1 cellular context compared by ENCODE assay signal in the genomic region with DNA sequence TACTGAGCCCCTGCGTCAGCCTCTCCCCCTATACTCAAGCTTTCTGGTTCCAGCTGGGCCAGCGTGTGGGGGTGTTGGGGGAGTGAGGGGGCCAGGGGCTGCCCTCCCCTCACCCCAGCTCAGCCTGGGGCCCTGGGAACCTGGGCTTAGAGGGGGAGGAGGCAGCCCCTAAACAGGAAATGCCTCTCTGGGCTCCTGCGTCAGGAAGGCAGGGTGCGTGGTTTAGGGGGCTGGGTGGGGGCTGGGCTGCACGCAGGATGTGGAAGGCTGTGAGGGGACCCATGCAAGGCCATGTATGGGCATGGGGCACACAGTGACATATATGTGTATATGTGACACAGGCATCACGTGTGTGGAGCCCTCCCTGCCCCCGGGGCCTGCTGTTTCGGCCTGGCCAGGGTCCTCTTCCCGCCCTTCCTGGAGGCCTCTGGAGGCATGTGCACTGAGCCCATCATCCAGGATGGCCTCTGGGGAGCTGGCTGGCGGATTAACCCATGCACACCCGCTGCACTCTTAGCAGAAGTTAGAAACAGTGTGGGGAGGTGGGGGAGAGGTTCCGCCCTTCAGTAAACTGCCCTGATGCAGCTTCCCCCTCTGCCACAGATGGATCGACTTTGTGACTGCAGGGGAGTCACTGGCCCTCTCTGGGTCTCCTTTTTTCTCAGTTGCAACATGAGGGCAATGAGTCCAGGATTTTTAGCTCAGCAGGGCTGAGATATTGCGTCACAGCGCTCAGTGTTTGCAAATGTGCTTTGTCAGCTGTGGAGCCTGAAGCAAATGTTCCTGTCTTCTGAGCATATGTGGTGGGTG.
TF ChIP-seq lines count a peak whose summit lies in the region.

No MANE protein-coding gene starts in this region.

TF ChIP-seq in HepG2, 621 proteins besides CTCF, POLR2A, EP300 and RAD21 (continued from another document and continues in another):
- TF ChIP-seq SIX1 (CRISPR knock-in tag; IDR thresholded peaks at IDR 0.05; ENCODE audit: borderline replicate concordance): no peak
- TF ChIP-seq ZSCAN29 (CRISPR knock-in tag; conservative IDR thresholded peaks at IDR 0.05): no peak
- no peak for TF ChIP-seq PAF1 (CRISPR knock-in tag; IDR thresholded peaks at IDR 0.05)
- no peak for TF ChIP-seq YY1 (IDR thresholded peaks at IDR 0.05; ENCODE audit: insufficient read depth, insufficient replicate concordance, low read depth, low read length)
- no peak for TF ChIP-seq ZNF260 (CRISPR knock-in tag; IDR thresholded peaks at IDR 0.05; ENCODE audit: borderline replicate concordance, low read depth)
- TF ChIP-seq NFKB2 (CRISPR knock-in tag; IDR thresholded peaks at IDR 0.05; ENCODE audit: borderline replicate concordance): peak; percentile 57; the same call in 1 of the 2 replicates
- TF ChIP-seq MED8 (CRISPR knock-in tag; IDR thresholded peaks at IDR 0.05; ENCODE audit: insufficient replicate concordance): no peak
- TF ChIP-seq, protein P1, sequence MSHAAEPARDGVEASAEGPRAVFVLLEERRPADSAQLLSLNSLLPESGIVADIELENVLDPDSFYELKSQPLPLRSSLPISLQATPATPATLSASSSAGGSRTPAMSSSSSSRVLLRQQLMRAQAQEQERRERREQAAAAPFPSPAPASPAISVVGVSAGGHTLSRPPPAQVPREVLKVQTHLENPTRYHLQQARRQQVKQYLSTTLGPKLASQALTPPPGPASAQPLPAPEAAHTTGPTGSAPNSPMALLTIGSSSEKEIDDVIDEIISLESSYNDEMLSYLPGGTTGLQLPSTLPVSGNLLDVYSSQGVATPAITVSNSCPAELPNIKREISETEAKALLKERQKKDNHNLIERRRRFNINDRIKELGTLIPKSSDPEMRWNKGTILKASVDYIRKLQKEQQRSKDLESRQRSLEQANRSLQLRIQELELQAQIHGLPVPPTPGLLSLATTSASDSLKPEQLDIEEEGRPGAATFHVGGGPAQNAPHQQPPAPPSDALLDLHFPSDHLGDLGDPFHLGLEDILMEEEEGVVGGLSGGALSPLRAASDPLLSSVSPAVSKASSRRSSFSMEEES (CRISPR knock-in tag; IDR thresholded peaks at IDR 0.05): no peak
- TF ChIP-seq HCFC1 (IDR thresholded peaks at IDR 0.05; ENCODE audit: low read depth, low read length): no peak
- peak; percentile 51; the same call in 1 of the 2 replicates for TF ChIP-seq MYC (CRISPR knock-in tag; IDR thresholded peaks at IDR 0.05; ENCODE audit: borderline replicate concordance)
- TF ChIP-seq, protein P2, sequence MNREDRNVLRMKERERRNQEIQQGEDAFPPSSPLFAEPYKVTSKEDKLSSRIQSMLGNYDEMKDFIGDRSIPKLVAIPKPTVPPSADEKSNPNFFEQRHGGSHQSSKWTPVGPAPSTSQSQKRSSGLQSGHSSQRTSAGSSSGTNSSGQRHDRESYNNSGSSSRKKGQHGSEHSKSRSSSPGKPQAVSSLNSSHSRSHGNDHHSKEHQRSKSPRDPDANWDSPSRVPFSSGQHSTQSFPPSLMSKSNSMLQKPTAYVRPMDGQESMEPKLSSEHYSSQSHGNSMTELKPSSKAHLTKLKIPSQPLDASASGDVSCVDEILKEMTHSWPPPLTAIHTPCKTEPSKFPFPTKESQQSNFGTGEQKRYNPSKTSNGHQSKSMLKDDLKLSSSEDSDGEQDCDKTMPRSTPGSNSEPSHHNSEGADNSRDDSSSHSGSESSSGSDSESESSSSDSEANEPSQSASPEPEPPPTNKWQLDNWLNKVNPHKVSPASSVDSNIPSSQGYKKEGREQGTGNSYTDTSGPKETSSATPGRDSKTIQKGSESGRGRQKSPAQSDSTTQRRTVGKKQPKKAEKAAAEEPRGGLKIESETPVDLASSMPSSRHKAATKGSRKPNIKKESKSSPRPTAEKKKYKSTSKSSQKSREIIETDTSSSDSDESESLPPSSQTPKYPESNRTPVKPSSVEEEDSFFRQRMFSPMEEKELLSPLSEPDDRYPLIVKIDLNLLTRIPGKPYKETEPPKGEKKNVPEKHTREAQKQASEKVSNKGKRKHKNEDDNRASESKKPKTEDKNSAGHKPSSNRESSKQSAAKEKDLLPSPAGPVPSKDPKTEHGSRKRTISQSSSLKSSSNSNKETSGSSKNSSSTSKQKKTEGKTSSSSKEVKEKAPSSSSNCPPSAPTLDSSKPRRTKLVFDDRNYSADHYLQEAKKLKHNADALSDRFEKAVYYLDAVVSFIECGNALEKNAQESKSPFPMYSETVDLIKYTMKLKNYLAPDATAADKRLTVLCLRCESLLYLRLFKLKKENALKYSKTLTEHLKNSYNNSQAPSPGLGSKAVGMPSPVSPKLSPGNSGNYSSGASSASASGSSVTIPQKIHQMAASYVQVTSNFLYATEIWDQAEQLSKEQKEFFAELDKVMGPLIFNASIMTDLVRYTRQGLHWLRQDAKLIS (CRISPR knock-in tag; IDR thresholded peaks at IDR 0.05): no peak
- TF ChIP-seq ZNF460 (CRISPR knock-in tag; IDR thresholded peaks at IDR 0.05; ENCODE audit: borderline replicate concordance): no peak
- 0 out of 2 replicates have a peak, but pooled peaks have one; percentile 11 for TF ChIP-seq RXRB (CRISPR knock-in tag; IDR thresholded peaks at IDR 0.05; ENCODE audit: borderline replicate concordance)
- no peak for TF ChIP-seq ZNF7 (CRISPR knock-in tag; IDR thresholded peaks at IDR 0.05)
- no peak for TF ChIP-seq JUND (CRISPR knock-in tag; IDR thresholded peaks at IDR 0.05)
- no peak for TF ChIP-seq ZNF614 (CRISPR knock-in tag; IDR thresholded peaks at IDR 0.05; ENCODE audit: borderline replicate concordance)
- no peak for TF ChIP-seq NFIC (IDR thresholded peaks at IDR 0.05; ENCODE audit: low read length)
- TF ChIP-seq, protein P3, sequence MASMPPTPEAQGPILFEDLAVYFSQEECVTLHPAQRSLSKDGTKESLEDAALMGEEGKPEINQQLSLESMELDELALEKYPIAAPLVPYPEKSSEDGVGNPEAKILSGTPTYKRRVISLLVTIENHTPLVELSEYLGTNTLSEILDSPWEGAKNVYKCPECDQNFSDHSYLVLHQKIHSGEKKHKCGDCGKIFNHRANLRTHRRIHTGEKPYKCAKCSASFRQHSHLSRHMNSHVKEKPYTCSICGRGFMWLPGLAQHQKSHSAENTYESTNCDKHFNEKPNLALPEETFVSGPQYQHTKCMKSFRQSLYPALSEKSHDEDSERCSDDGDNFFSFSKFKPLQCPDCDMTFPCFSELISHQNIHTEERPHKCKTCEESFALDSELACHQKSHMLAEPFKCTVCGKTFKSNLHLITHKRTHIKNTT (CRISPR knock-in tag; IDR thresholded peaks at IDR 0.05): no peak
- TF ChIP-seq NAIF1 (CRISPR knock-in tag; IDR thresholded peaks at IDR 0.05; ENCODE audit: borderline replicate concordance): no peak
- TF ChIP-seq, protein P4, sequence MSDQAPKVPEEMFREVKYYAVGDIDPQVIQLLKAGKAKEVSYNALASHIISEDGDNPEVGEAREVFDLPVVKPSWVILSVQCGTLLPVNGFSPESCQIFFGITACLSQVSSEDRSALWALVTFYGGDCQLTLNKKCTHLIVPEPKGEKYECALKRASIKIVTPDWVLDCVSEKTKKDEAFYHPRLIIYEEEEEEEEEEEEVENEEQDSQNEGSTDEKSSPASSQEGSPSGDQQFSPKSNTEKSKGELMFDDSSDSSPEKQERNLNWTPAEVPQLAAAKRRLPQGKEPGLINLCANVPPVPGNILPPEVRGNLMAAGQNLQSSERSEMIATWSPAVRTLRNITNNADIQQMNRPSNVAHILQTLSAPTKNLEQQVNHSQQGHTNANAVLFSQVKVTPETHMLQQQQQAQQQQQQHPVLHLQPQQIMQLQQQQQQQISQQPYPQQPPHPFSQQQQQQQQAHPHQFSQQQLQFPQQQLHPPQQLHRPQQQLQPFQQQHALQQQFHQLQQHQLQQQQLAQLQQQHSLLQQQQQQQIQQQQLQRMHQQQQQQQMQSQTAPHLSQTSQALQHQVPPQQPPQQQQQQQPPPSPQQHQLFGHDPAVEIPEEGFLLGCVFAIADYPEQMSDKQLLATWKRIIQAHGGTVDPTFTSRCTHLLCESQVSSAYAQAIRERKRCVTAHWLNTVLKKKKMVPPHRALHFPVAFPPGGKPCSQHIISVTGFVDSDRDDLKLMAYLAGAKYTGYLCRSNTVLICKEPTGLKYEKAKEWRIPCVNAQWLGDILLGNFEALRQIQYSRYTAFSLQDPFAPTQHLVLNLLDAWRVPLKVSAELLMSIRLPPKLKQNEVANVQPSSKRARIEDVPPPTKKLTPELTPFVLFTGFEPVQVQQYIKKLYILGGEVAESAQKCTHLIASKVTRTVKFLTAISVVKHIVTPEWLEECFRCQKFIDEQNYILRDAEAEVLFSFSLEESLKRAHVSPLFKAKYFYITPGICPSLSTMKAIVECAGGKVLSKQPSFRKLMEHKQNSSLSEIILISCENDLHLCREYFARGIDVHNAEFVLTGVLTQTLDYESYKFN (CRISPR knock-in tag; conservative IDR thresholded peaks at IDR 0.05): no peak
- TF ChIP-seq, protein P5, sequence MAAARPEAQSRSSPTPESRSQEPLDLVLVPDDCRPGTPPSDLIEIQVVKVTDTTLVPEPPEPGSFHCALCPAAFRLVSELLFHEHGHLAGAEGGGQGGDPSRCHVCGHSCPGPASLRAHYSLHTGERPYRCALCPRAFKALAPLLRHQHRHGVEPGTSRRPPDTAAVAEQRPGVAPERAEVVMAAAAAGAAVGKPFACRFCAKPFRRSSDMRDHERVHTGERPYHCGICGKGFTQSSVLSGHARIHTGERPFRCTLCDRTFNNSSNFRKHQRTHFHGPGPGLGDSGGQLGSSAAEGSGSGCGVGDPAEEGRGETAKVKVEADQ (CRISPR knock-in tag; IDR thresholded peaks at IDR 0.05; ENCODE audit: borderline replicate concordance): no peak
- TF ChIP-seq, protein P6, sequence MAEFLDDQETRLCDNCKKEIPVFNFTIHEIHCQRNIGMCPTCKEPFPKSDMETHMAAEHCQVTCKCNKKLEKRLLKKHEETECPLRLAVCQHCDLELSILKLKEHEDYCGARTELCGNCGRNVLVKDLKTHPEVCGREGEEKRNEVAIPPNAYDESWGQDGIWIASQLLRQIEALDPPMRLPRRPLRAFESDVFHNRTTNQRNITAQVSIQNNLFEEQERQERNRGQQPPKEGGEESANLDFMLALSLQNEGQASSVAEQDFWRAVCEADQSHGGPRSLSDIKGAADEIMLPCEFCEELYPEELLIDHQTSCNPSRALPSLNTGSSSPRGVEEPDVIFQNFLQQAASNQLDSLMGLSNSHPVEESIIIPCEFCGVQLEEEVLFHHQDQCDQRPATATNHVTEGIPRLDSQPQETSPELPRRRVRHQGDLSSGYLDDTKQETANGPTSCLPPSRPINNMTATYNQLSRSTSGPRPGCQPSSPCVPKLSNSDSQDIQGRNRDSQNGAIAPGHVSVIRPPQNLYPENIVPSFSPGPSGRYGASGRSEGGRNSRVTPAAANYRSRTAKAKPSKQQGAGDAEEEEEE (CRISPR knock-in tag; IDR thresholded peaks at IDR 0.05; ENCODE audit: borderline replicate concordance): no peak
- no peak for TF ChIP-seq TAF15 (IDR thresholded peaks at IDR 0.05; ENCODE audit: low read depth, low read length, poor library complexity, severe bottlenecking)
- TF ChIP-seq, protein P7, sequence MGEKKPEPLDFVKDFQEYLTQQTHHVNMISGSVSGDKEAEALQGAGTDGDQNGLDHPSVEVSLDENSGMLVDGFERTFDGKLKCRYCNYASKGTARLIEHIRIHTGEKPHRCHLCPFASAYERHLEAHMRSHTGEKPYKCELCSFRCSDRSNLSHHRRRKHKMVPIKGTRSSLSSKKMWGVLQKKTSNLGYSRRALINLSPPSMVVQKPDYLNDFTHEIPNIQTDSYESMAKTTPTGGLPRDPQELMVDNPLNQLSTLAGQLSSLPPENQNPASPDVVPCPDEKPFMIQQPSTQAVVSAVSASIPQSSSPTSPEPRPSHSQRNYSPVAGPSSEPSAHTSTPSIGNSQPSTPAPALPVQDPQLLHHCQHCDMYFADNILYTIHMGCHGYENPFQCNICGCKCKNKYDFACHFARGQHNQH (CRISPR knock-in tag; IDR thresholded peaks at IDR 0.05): no peak
- no peak for TF ChIP-seq ZNF850 (CRISPR knock-in tag; conservative IDR thresholded peaks at IDR 0.05)
- no peak for TF ChIP-seq ZNF17 (CRISPR knock-in tag; IDR thresholded peaks at IDR 0.05)
- TF ChIP-seq MAFG (CRISPR knock-in tag; IDR thresholded peaks at IDR 0.05): 0 out of 2 replicates have a peak, but pooled peaks have one; percentile 49
- TF ChIP-seq BRD4 (CRISPR knock-in tag; IDR thresholded peaks at IDR 0.05): no peak
- TF ChIP-seq ZNF556 (CRISPR knock-in tag; IDR thresholded peaks at IDR 0.05; ENCODE audit: borderline replicate concordance): no peak
- no peak for TF ChIP-seq ZNF557 (CRISPR knock-in tag; IDR thresholded peaks at IDR 0.05)
- TF ChIP-seq ZNF567 (CRISPR knock-in tag; IDR thresholded peaks at IDR 0.05; ENCODE audit: borderline replicate concordance): no peak
- TF ChIP-seq ZNF143 (CRISPR knock-in tag; IDR thresholded peaks at IDR 0.05): no peak
- no peak for TF ChIP-seq DR1 (CRISPR knock-in tag; IDR thresholded peaks at IDR 0.05)
- TF ChIP-seq PCBP1 (IDR thresholded peaks at IDR 0.05; ENCODE audit: borderline replicate concordance, low read depth, low read length): no peak
- 0 out of 2 replicates have a peak, but pooled peaks have one; percentile 18 for TF ChIP-seq KAT8 (CRISPR knock-in tag; IDR thresholded peaks at IDR 0.05)
- TF ChIP-seq SP140L (CRISPR knock-in tag; IDR thresholded peaks at IDR 0.05; ENCODE audit: borderline replicate concordance): no peak
- no peak for TF ChIP-seq HNRNPK (IDR thresholded peaks at IDR 0.05; ENCODE audit: low read depth, low read length, poor library complexity, severe bottlenecking)
- no peak for TF ChIP-seq ARID2 (CRISPR knock-in tag; IDR thresholded peaks at IDR 0.05; ENCODE audit: borderline replicate concordance)
- TF ChIP-seq ZNF841 (CRISPR knock-in tag; IDR thresholded peaks at IDR 0.05; ENCODE audit: borderline replicate concordance): no peak
- TF ChIP-seq, protein P8, sequence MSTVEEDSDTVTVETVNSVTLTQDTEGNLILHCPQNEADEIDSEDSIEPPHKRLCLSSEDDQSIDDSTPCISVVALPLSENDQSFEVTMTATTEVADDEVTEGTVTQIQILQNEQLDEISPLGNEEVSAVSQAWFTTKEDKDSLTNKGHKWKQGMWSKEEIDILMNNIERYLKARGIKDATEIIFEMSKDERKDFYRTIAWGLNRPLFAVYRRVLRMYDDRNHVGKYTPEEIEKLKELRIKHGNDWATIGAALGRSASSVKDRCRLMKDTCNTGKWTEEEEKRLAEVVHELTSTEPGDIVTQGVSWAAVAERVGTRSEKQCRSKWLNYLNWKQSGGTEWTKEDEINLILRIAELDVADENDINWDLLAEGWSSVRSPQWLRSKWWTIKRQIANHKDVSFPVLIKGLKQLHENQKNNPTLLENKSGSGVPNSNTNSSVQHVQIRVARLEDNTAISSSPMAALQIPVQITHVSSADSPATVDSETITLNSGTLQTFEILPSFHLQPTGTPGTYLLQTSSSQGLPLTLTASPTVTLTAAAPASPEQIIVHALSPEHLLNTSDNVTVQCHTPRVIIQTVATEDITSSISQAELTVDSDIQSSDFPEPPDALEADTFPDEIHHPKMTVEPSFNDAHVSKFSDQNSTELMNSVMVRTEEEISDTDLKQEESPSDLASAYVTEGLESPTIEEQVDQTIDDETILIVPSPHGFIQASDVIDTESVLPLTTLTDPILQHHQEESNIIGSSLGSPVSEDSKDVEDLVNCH (CRISPR knock-in tag; IDR thresholded peaks at IDR 0.05): no peak
- TF ChIP-seq ZNF792 (CRISPR knock-in tag; IDR thresholded peaks at IDR 0.05): no peak
- no peak for TF ChIP-seq ZNF446 (CRISPR knock-in tag; IDR thresholded peaks at IDR 0.05)
- TF ChIP-seq ZNF644 (CRISPR knock-in tag; IDR thresholded peaks at IDR 0.05; ENCODE audit: low read depth): no peak
- no peak for TF ChIP-seq TAF1 (CRISPR knock-in tag; IDR thresholded peaks at IDR 0.05)
- no peak; the same call in 1 of the 2 replicates for TF ChIP-seq IRF2 (CRISPR knock-in tag; IDR thresholded peaks at IDR 0.05)
- peak; percentile 23; the same call in 1 of the 2 replicates for TF ChIP-seq ZNF501 (CRISPR knock-in tag; IDR thresholded peaks at IDR 0.05)
